6 cellular contexts compared by ENCODE assay signal in genomic region chr19:14091885-14092462, GRCh38. TPM values are rescaled to one million over a fixed set of nuclear protein-coding genes. Genes with fewer than 3 reads are reported as not detected.
DNase-seq lines count a peak whose midpoint lies in the region; ATAC-seq and TF ChIP-seq lines count a peak whose summit lies in the region.

No MANE protein-coding gene starts in this region.

- H3K27me3 ChIP-seq in RWPE2 (ENCODE audit: insufficient read depth, poor library complexity, severe bottlenecking) (no peaks in the 10 kb centered on the region), foreskin keratinocyte (no peaks in the 10 kb centered on the region), suprapubic skin (no peaks in the 10 kb centered on the region)

- WGBS in suprapubic skin, result 16% methylated on average over 14 of the region's 14 CpGs

- no peaks in the 10 kb centered on the region for H3K9me3 ChIP-seq in RWPE2 (ENCODE audit: severe bottlenecking)
- H3K9me3 ChIP-seq in suprapubic skin, result no peaks in the 10 kb centered on the region

- no peaks in the 10 kb centered on the region for H3K4me1 ChIP-seq in RWPE2 (ENCODE audit: insufficient read depth, poor library complexity, severe bottlenecking)
- H3K4me1 ChIP-seq in foreskin keratinocyte, result no peaks in the 10 kb centered on the region
- peaks cover 23% of the 10 kb centered on the region for H3K4me1 ChIP-seq in suprapubic skin

- DNase-seq in RWPE2 (ENCODE audit: low spot score) (no peak), foreskin keratinocyte (no peak), suprapubic skin (ENCODE audit: low spot score in 2 of 2) (peak in 1 of 2 donors; percentile 66), NOMO-1 treated with dmso at 0.1 percent for 144 hours (lab: John Stamatoyannopoulos, UW; ENCODE audit: unreplicated experiment) (no peak), SIG-M5 treated with dmso at 0.1 percent for 504 hours (lab: John Stamatoyannopoulos, UW; ENCODE audit: unreplicated experiment) (no peak)

- H3K36me3 ChIP-seq in RWPE2 (ENCODE audit: low read depth) (peaks cover 26% of the 10 kb centered on the region), suprapubic skin (peaks cover 16% of the 10 kb centered on the region)

- peak overlapping the region; percentile 70 for H3K4me3 ChIP-seq in RWPE2 (ENCODE audit: severe bottlenecking)
- peak overlapping the region; percentile 92 for H3K4me3 ChIP-seq in suprapubic skin

- H3K27ac ChIP-seq in RWPE2 (ENCODE audit: poor library complexity, severe bottlenecking) (peak overlapping the region; percentile 67), foreskin keratinocyte (no peak overlapping the region), suprapubic skin (no peak overlapping the region)

- TF ChIP-seq CTCF in RWPE2 (IDR thresholded peaks at IDR 0.05; ENCODE audit: poor library complexity, severe bottlenecking) (no peak), foreskin keratinocyte (conservative IDR thresholded peaks at IDR 0.05) (peak; percentile 8), suprapubic skin (IDR thresholded peaks at IDR 0.05) (no peak)

- ATAC-seq in GM21576 (IDR thresholded peaks at IDR 0.05; ENCODE audit: unreplicated experiment) (peak; percentile 6), RWPE2 (ENCODE audit: low read depth) (no peak), foreskin keratinocyte (no peak)

- TF ChIP-seq EP300 in suprapubic skin (IDR thresholded peaks at IDR 0.05), result no peak

- no peak for TF ChIP-seq POLR2A in suprapubic skin (IDR thresholded peaks at IDR 0.05)

RNA-seq across cellular contexts. Expression of gene SAMD1, which starts 1.4 kb away (rescaled TPM):
- total RNA-seq in foreskin keratinocyte, result 32.3 and 34.2 TPM in 2 replicates
- 39.5 and 40.4 TPM in 2 replicates for polyA plus RNA-seq in foreskin keratinocyte
- 10 to 100 TPM; 22.4 to 34.9 (median 29.1) TPM for total RNA-seq in suprapubic skin

RNA-seq across cellular contexts. Expression of gene C19orf67, which starts 6.4 kb away (rescaled TPM):
- total RNA-seq in foreskin keratinocyte (not detected in 2 replicates), suprapubic skin (not detected)
- polyA plus RNA-seq in foreskin keratinocyte, result not detected in 2 replicates

RNA-seq across cellular contexts. Expression of gene MISP3, which starts 19.4 kb away (rescaled TPM):
- total RNA-seq in foreskin keratinocyte, result 0.78 and 1.3 TPM in 2 replicates
- 1.3 and 1.7 TPM in 2 replicates for polyA plus RNA-seq in foreskin keratinocyte
- total RNA-seq in suprapubic skin, result 10 to 100 TPM; 10.5 to 18.5 (median 15.9) TPM

RNA-seq across cellular contexts. Expression of gene PRKACA, which starts 25.6 kb away (rescaled TPM):
- total RNA-seq in foreskin keratinocyte, result 36.0 and 37.1 TPM in 2 replicates
- 35.2 and 40.0 TPM in 2 replicates for polyA plus RNA-seq in foreskin keratinocyte
- 10 to 100 TPM; 22.1 to 42.6 (median 31.2) TPM for total RNA-seq in suprapubic skin

RNA-seq across cellular contexts. Expression of gene PALM3, which starts 30.1 kb away (rescaled TPM):
- not detected in 2 replicates for total RNA-seq in foreskin keratinocyte
- 0.11 and 0.12 TPM in 2 replicates for polyA plus RNA-seq in foreskin keratinocyte
- not detected for total RNA-seq in suprapubic skin
